Comparison of ENCODE assay signal across 8 cellular contexts in the genomic region with DNA sequence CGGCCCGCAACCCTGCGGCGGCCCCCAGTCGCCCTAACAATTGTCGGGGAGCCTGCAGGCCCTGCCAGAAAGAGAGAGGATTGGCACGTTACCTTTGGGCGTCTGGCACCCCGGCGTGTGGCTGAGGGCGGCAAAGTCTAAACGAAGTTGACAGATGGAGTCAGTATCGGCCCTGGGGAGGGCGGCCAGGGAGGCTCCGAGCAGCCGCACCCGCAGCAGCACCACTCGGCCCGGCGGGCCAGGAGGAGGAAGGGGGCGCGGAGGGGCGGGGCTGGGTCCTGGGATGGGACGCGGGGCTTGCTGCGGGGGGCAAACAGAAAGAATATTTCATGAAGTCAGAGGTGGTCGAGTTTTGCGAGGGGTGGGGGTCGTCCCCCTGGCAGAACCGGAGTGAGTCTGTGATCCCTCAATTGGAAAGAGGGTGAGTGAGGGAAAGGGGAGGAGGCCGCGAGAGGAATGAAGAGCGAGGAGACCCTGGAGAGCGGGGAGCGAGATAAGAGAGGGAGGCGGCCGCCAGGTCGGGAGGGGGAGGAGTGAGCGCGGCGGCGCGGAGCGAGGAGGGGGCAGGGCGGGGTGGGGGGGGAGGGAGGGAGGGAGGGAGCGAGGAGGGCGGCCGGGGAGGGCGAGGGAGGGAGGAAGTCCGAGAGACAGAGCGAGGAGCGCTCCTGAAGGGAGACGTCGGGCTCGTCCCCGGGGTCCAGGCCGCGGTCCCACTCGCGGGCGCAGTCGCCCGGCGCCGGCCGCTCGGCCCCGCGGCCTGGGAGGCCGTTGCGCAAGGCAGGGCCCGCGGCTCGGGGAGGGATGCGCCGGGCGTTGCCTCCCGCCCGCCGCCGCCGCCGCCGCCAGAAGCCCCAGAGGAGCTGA. TPM values are rescaled to one million over a fixed set of nuclear protein-coding genes. Genes with fewer than 3 reads are reported as not detected.
DNase-seq lines count a peak whose midpoint lies in the region; ATAC-seq and TF ChIP-seq lines count a peak whose summit lies in the region.

Gene FOXF2 (plus strand): TSS at position 650 of the 864 bp plus-strand sequence. CDS start 372 bp downstream, outside the sequence.

- peaks cover 93% of the 10 kb centered on the region for H3K27me3 ChIP-seq in H7 (ENCODE audit: control insufficient read depth, insufficient read depth, low read length)
- H3K27me3 ChIP-seq in left ventricle myocardium inferior (ENCODE audit: low read depth), result peaks cover 99% of the 10 kb centered on the region
- peaks cover 91% of the 10 kb centered on the region for H3K27me3 ChIP-seq in skeletal muscle satellite cell (ENCODE audit: control insufficient read depth, insufficient read depth, low read length)

- peak within 1 kb of the TSS; percentile 82 for H3K4me2 ChIP-seq in skeletal muscle satellite cell (ENCODE audit: low read length)

- H3K27ac Mint-ChIP-seq in activated CD4-positive, alpha-beta memory T cell treated with anti-CD3 and anti-CD28 coated beads for 36 hours, result no peak within 1 kb of the TSS

- TF ChIP-seq CTCF in left ventricle myocardium inferior (IDR thresholded peaks at IDR 0.05; ENCODE audit: borderline replicate concordance), result no peak

- peak within 1 kb of the TSS; percentile 62 for H3K4me3 Mint-ChIP-seq in activated CD4-positive, alpha-beta memory T cell treated with anti-CD3 and anti-CD28 coated beads for 36 hours

- no peak within 1 kb of the TSS for H3K9ac ChIP-seq in skeletal muscle satellite cell (ENCODE audit: low read depth, low read length)

- H3K27ac ChIP-seq in left ventricle myocardium inferior (replicated peaks), result no peak within 1 kb of the TSS

- no peaks in the 10 kb centered on the region for H3K9me3 ChIP-seq in left ventricle myocardium inferior (replicated peaks)
- no peaks in the 10 kb centered on the region for H3K9me3 ChIP-seq in skeletal muscle satellite cell (replicated peaks; ENCODE audit: low read length)

- peak within 1 kb of the TSS; percentile 23 for H3K4me3 ChIP-seq in H7 (ENCODE audit: insufficient read depth, low read depth, low read length)
- peak within 1 kb of the TSS; percentile 63 for H3K4me3 ChIP-seq in left ventricle myocardium inferior
- H3K4me3 ChIP-seq in skeletal muscle satellite cell (ENCODE audit: low read length), result peak within 1 kb of the TSS; percentile 63

- H3K4me1 ChIP-seq in left ventricle myocardium inferior, result peaks cover 47% of the 10 kb centered on the region
- H3K4me1 ChIP-seq in skeletal muscle satellite cell (ENCODE audit: control insufficient read depth, insufficient read depth, low read length), result peaks cover 9% of the 10 kb centered on the region

- peaks cover 75% of the 10 kb centered on the region for H3K27me3 Mint-ChIP-seq in activated CD4-positive, alpha-beta memory T cell treated with anti-CD3 and anti-CD28 coated beads for 36 hours

- H3K9me3 Mint-ChIP-seq in activated CD4-positive, alpha-beta memory T cell treated with anti-CD3 and anti-CD28 coated beads for 36 hours, result no peaks in the 10 kb centered on the region

- DNase-seq in H7 (peak; percentile 94), left ventricle myocardium inferior (no peak), HuH-7.5 (ENCODE audit: low spot score) (no peak), glomerular visceral epithelial cell (ENCODE audit: extremely low spot score) (no peak), kidney tubule cell (ENCODE audit: low spot score) (no peak)
- DNase-seq in activated CD4-positive, alpha-beta memory T cell treated with anti-CD3 and anti-CD28 coated beads for 36 hours, result no peak

- CTCF ChIA-PET in activated CD4-positive, alpha-beta memory T cell treated with anti-CD3 and anti-CD28 coated beads for 36 hours (lab: Charles Lee), result interaction anchor here (1.4 kb wide), 1 partner anchor 8 kb away, joined by 7 read pairs; no protein-coding TSS in a partner anchor

- POLR2A ChIA-PET in activated CD4-positive, alpha-beta memory T cell treated with anti-CD3 and anti-CD28 coated beads for 36 hours (lab: Charles Lee), result no interaction called here

- no peaks in the 10 kb centered on the region for H3K36me3 Mint-ChIP-seq in activated CD4-positive, alpha-beta memory T cell treated with anti-CD3 and anti-CD28 coated beads for 36 hours

- no peak for ATAC-seq in HG03354 (IDR thresholded peaks at IDR 0.05; ENCODE audit: poor library complexity, severe bottlenecking, unreplicated experiment)

- intact Hi-C loops in activated CD4-positive, alpha-beta memory T cell treated with anti-CD3 and anti-CD28 coated beads for 36 hours (cut with micrococcal nuclease), result loop anchor here (5.0 kb wide), 1 partner anchor 218 kb away; the partner anchor contains the start of gene FOXC1
- intact Hi-C loops in left ventricle myocardium inferior (cut with micrococcal nuclease), result no loop called here

- H3K4me1 Mint-ChIP-seq in activated CD4-positive, alpha-beta memory T cell treated with anti-CD3 and anti-CD28 coated beads for 36 hours (ENCODE audit: low read depth), result peaks cover 20% of the 10 kb centered on the region

- H3K36me3 ChIP-seq in H7 (replicated peaks; ENCODE audit: control insufficient read depth, insufficient read depth, low read length) (no peaks in the 10 kb centered on the region), left ventricle myocardium inferior (no peaks in the 10 kb centered on the region), skeletal muscle satellite cell (ENCODE audit: insufficient read depth, low read length) (no peaks in the 10 kb centered on the region)

RNA-seq across cellular contexts. Expression of gene FOXF2, which starts in this region (rescaled TPM):
- 0.52 and 0.89 TPM in 2 replicates for total RNA-seq in H7 (2014; rRNA removed; shearing (Covaris generic))
- not detected for total RNA-seq in activated CD4-positive, alpha-beta memory T cell treated with anti-CD3 and anti-CD28 coated beads for 36 hours
- total RNA-seq in left ventricle myocardium inferior, result 0.30 TPM
- total RNA-seq in skeletal muscle satellite cell (2012; rRNA removed), result 2.3 and 4.4 TPM in 2 replicates

Comparison
In these comparisons a context has a peak if more than half of its experiments do, and no peak if none do; other contexts are left out.
1. Peak in DNase-seq and H3K4me3 ChIP-seq in H7; RNA of the gene not detected or under 1 TPM.